ENCODE assay signal across 18 cellular contexts in the genomic region with DNA sequence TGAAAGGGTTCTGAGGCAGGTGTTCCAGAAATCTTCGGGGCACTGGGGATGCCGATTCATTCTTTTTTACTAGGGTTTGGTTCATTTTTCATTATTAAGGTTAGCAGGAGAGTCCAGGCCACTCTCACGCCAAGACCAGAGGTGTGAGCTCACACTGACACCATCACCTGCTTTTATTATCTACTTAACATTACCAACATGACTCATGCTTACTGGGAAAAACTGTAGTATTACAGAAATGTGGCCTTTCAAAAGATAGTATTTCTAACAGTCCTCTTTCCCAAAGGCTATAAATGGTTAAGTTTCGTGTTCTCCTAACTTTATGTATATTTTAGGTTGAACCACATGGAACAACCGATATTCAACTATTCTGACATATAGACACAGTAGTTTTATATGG.
"Had no signal": no experiment of that assay in that cellular context is flagged by ENCODE, and none has a peak within 500 bp of the region (broad histone marks: within the 10 kb centered on the region; RNA-seq: fewer than 3 reads in every experiment).

No MANE protein-coding gene starts in this region.

- H3K4me1 ChIP-seq: psoas muscle, testis had no signal

- H3K9me3 ChIP-seq: ovary, psoas muscle, stomach, testis had no signal

- H3K4me2 ChIP-seq: smooth muscle cell had no signal

- DNase-seq: activated effector memory CD4-positive, alpha-beta T cell treated with Interleukin-2 at 50 U/mL for 16 hours; activated naive CD8-positive, alpha-beta T cell treated with anti-CD3 and anti-CD28 coated beads, Interleukin-2, amount 10 ng/mL, durations not matched to agents 7 days and 5 days; amniotic stem cell; cortex of kidney; ovary; psoas muscle; stomach; testis had no signal

- H3K27ac ChIP-seq: epithelial cell of prostate, ovary, psoas muscle, testis had no signal

- H3K4me3 ChIP-seq: ovary, psoas muscle, smooth muscle cell, stomach, testis had no signal

- H3K36me3 ChIP-seq: ovary had no signal

- H3K27me3 Mint-ChIP-seq: activated naive CD8-positive, alpha-beta T cell treated with anti-CD3 and anti-CD28 coated beads, Interleukin-2, amount 10 ng/mL, durations not matched to agents 7 days and 5 days; type B pancreatic cell had no signal

- H3K27ac Mint-ChIP-seq: activated CD4-positive, alpha-beta memory T cell treated with anti-CD3 and anti-CD28 coated beads, Interleukin-2, amount 10 ng/mL, durations not matched to agents 7 days and 5 days; activated CD4-positive, alpha-beta T cell treated with anti-CD3 and anti-CD28 coated beads, Interleukin-2, amount 10 ng/mL, durations not matched to agents 24 days and 14 days; activated naive CD4-positive, alpha-beta T cell treated with anti-CD3 and anti-CD28 coated beads for 36 hours; activated naive CD8-positive, alpha-beta T cell treated with anti-CD3 and anti-CD28 coated beads, Interleukin-2, amount 10 ng/mL, durations not matched to agents 7 days and 5 days; activated T-cell treated with anti-CD3 and anti-CD28 coated beads, Interleukin-2, amount 50 U/mL, for 72 hours; immature natural killer cell; natural killer cell treated with Interleukin-12 subunit alpha and Interleukin-12 subunit beta and Interleukin-15 and Interleukin-18, amount 100 ng/mL, for 72 hours had no signal

- H3K9me3 Mint-ChIP-seq: activated CD4-positive, alpha-beta memory T cell treated with anti-CD3 and anti-CD28 coated beads, Interleukin-2, amount 10 ng/mL, durations not matched to agents 7 days and 5 days; activated CD4-positive, alpha-beta T cell treated with anti-CD3 and anti-CD28 coated beads, Interleukin-2, amount 10 ng/mL, durations not matched to agents 24 days and 14 days; activated naive CD4-positive, alpha-beta T cell treated with anti-CD3 and anti-CD28 coated beads for 36 hours; activated naive CD8-positive, alpha-beta T cell treated with anti-CD3 and anti-CD28 coated beads, Interleukin-2, amount 10 ng/mL, durations not matched to agents 7 days and 5 days; activated T-cell treated with anti-CD3 and anti-CD28 coated beads, Interleukin-2, amount 50 U/mL, for 72 hours; immature natural killer cell; natural killer cell treated with Interleukin-12 subunit alpha and Interleukin-12 subunit beta and Interleukin-15 and Interleukin-18, amount 100 ng/mL, for 72 hours; stimulated activated memory B cell treated with anti-CD40 and anti-IgM and Interleukin-4, amounts not matched to agents 10 μg/mL and 1 μg/mL and 100 μg/mL, for 72 hours; type B pancreatic cell had no signal

- H3K4me1 Mint-ChIP-seq: activated CD4-positive, alpha-beta T cell treated with anti-CD3 and anti-CD28 coated beads, Interleukin-2, amount 10 ng/mL, durations not matched to agents 24 days and 14 days; activated naive CD8-positive, alpha-beta T cell treated with anti-CD3 and anti-CD28 coated beads, Interleukin-2, amount 10 ng/mL, durations not matched to agents 7 days and 5 days; immature natural killer cell had no signal

- H3K27me3 ChIP-seq: ovary, stomach, testis had no signal

- H3K4me3 Mint-ChIP-seq: activated CD4-positive, alpha-beta memory T cell treated with anti-CD3 and anti-CD28 coated beads, Interleukin-2, amount 10 ng/mL, durations not matched to agents 7 days and 5 days; activated CD4-positive, alpha-beta T cell treated with anti-CD3 and anti-CD28 coated beads, Interleukin-2, amount 10 ng/mL, durations not matched to agents 24 days and 14 days; activated naive CD4-positive, alpha-beta T cell treated with anti-CD3 and anti-CD28 coated beads for 36 hours; activated naive CD8-positive, alpha-beta T cell treated with anti-CD3 and anti-CD28 coated beads, Interleukin-2, amount 10 ng/mL, durations not matched to agents 7 days and 5 days; activated T-cell treated with anti-CD3 and anti-CD28 coated beads, Interleukin-2, amount 50 U/mL, for 72 hours; immature natural killer cell; natural killer cell treated with Interleukin-12 subunit alpha and Interleukin-12 subunit beta and Interleukin-15 and Interleukin-18, amount 100 ng/mL, for 72 hours; stimulated activated memory B cell treated with anti-CD40 and anti-IgM and Interleukin-4, amounts not matched to agents 10 μg/mL and 1 μg/mL and 100 μg/mL, for 72 hours; type B pancreatic cell had no signal

- H3K36me3 Mint-ChIP-seq: activated naive CD8-positive, alpha-beta T cell treated with anti-CD3 and anti-CD28 coated beads, Interleukin-2, amount 10 ng/mL, durations not matched to agents 7 days and 5 days; immature natural killer cell; natural killer cell treated with Interleukin-12 subunit alpha and Interleukin-12 subunit beta and Interleukin-15 and Interleukin-18, amount 100 ng/mL, for 72 hours; stimulated activated memory B cell treated with anti-CD40 and anti-IgM and Interleukin-4, amounts not matched to agents 10 μg/mL and 1 μg/mL and 100 μg/mL, for 72 hours had no signal
